9 cellular contexts compared by ENCODE assay signal in the genomic region with DNA sequence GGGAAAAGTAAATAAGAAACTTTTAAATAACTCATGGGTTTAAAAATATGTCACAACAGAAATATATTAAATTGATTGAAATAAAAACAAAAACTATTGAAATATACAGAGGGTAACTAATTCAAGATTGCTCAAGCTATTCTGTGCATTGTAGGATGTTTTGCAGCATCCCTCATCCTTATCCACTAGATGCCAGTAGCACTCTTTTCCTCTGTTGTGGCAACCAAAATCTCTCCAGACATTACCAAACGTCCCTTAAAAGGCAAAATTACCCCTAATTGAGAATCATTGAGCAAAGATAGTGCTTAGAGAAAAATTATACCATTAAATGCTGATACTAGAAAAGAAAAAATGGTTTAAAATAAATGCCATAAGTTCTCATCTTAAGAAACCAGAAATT.
A peak's percentile ranks its signal among the peaks of the same experiment; 100 is the strongest.
DNase-seq lines count a peak whose midpoint lies in the region; ATAC-seq, FAIRE-seq and TF ChIP-seq lines count a peak whose summit lies in the region.
"Had no signal": no experiment of that assay in that cellular context is flagged by ENCODE, and none has a peak within 500 bp of the region (broad histone marks: within the 10 kb centered on the region; RNA-seq: fewer than 3 reads in every experiment).

No MANE protein-coding gene starts in this region.

- no peaks in the 10 kb centered on the region for H3K4me1 ChIP-seq in HCT116 (ENCODE audit: control insufficient read depth in 1 of 2, insufficient read depth in 2 of 2, low read length in 2 of 2)

- peaks cover 0 to 5% of the 10 kb centered on the region in 2 experiments; a peak in 2 of 4 replicates for H3K9me3 ChIP-seq in HCT116 (ENCODE audit: control insufficient read depth in 1 of 2, insufficient read depth in 1 of 2, low read depth in 1 of 2, low read length in 2 of 2)

- H3K9me2 ChIP-seq in HCT116 (ENCODE audit: insufficient read depth) = no peaks in the 10 kb centered on the region; the same call in 1 of the 2 replicates

- no peak for ATAC-seq in HCT116

- no peaks in the 10 kb centered on the region for H3K79me2 ChIP-seq in HCT116 (ENCODE audit: insufficient read depth, low read length)

- H3K36me3 ChIP-seq in HCT116 (ENCODE audit: control insufficient read depth in 1 of 2, insufficient read depth in 2 of 2, low read length in 2 of 2) = no peaks in the 10 kb centered on the region

- H3K4me2 ChIP-seq in HCT116 (ENCODE audit: low read length) = no peak overlapping the region

- TF ChIP-seq CTCF in HCT116 (IDR thresholded peaks at IDR 0.05 in 2 of 3, conservative IDR thresholded peaks at IDR 0.05 in 1 of 3; ENCODE audit: borderline replicate concordance in 1 of 3, insufficient read depth in 1 of 3, low read depth in 2 of 3, low read length in 2 of 3) (peak in 2 of 3 experiments; percentile 24 to 36; a peak in 2 of 6 replicates), fibroblast of villous mesenchyme (IDR thresholded peaks at IDR 0.05; ENCODE audit: insufficient read depth, low read depth, low read length) (peak; percentile 31)

- RAD21 ChIA-PET in HCT116 (lab: Charles Lee; ENCODE audit: low non-redundant PET in 1 of 2, low total read pairs in 2 of 2, uncharacterized antibody in 2 of 2, unreplicated experiment in 2 of 2) = no interaction called here

- FAIRE-seq in A204.1 (lab: Jason Lieb, UNC) = peak; percentile 57

- intact Hi-C loops in HCT116 (cut with micrococcal nuclease) = no loop called here

- no peak overlapping the region for H3K9ac ChIP-seq in HCT116 (ENCODE audit: low read length)

- no peaks in the 10 kb centered on the region for H3K27me3 ChIP-seq in HCT116 (ENCODE audit: insufficient read depth, low read length)

- no peaks in the 10 kb centered on the region for H4K20me1 ChIP-seq in HCT116 (ENCODE audit: insufficient read depth)

- no peak overlapping the region for H3K27ac ChIP-seq in HCT116 (ENCODE audit: low read depth, low read length)

- DNase-seq in HCT116 (ENCODE audit: low read depth, low spot score) (no peak), SK-N-DZ (ENCODE audit: low spot score) (peak; percentile 3), fibroblast of villous mesenchyme (ENCODE audit: low read depth) (peak; percentile 13), NCI-H1930 (lab: John Stamatoyannopoulos, UW) (no peak), DMS153 (lab: John Stamatoyannopoulos, UW) (no peak), NCI-H226 (no peak)
- DNase-seq in activated CD4-positive, alpha-beta T cell treated with anti-CD3 and anti-CD28 coated beads for 4 hours = no peak
- DNase-seq: activated CD4-positive, alpha-beta memory T cell treated with anti-CD3 and anti-CD28 coated beads, Interleukin-2, amount 10 ng/mL, durations not matched to agents 7 days and 5 days had no signal

- H2AFZ ChIP-seq in HCT116 (ENCODE audit: low read depth, low read length, poor library complexity, severe bottlenecking) = no peak overlapping the region

- no TSS peak for BruUV-seq in HCT116 (replicated peaks; lab: Mats Ljungman, UMichigan)

- peak; percentile 35 for TF ChIP-seq RAD21 in HCT116 (IDR thresholded peaks at IDR 0.05; ENCODE audit: low read depth)

- H3K4me3 ChIP-seq in HCT116 (replicated peaks in 1 of 2; ENCODE audit: low read depth in 1 of 2, low read length in 2 of 2) (no peak overlapping the region), fibroblast of villous mesenchyme (ENCODE audit: low read depth, low read length) (no peak overlapping the region)

- CTCF ChIA-PET in HCT116 (lab: Charles Lee) = no interaction called here

- POLR2A ChIA-PET in HCT116 (lab: Charles Lee) = no interaction called here

- TF ChIP-seq POLR2A in HCT116 (IDR thresholded peaks at IDR 0.05; ENCODE audit: borderline replicate concordance, extremely low read depth, insufficient read depth, insufficient read length) = no peak

TF ChIP-seq in HCT116, 20 proteins besides CTCF, POLR2A, EP300 and RAD21:
- no peak for TF ChIP-seq EZH2 (IDR thresholded peaks at IDR 0.05)
- no peak for TF ChIP-seq POLR2AphosphoS5 (IDR thresholded peaks at IDR 0.05; ENCODE audit: low read depth, low read length)
- TF ChIP-seq ELF1 (IDR thresholded peaks at IDR 0.05; ENCODE audit: borderline replicate concordance, low read depth) = no peak
- no peak for TF ChIP-seq CBX3 (IDR thresholded peaks at IDR 0.05; ENCODE audit: low read depth)
- no peak for TF ChIP-seq JUND (IDR thresholded peaks at IDR 0.05)
- no peak for TF ChIP-seq REST (IDR thresholded peaks at IDR 0.05; ENCODE audit: low read depth)
- TF ChIP-seq MAX (IDR thresholded peaks at IDR 0.05) = no peak
- TF ChIP-seq ZBTB33 (IDR thresholded peaks at IDR 0.05; ENCODE audit: extremely low read depth, insufficient replicate concordance, low read length) = no peak
- no peak for TF ChIP-seq EGR1 (IDR thresholded peaks at IDR 0.05; ENCODE audit: low read depth)
- no peak for TF ChIP-seq TCF7L2 (IDR thresholded peaks at IDR 0.05; ENCODE audit: borderline replicate concordance, extremely low read depth, insufficient read depth, insufficient read length)
- no peak for TF ChIP-seq FOSL1 (IDR thresholded peaks at IDR 0.05; ENCODE audit: low read depth)
- TF ChIP-seq ZFX (IDR thresholded peaks at IDR 0.05) = no peak
- TF ChIP-seq ZNF274 (IDR thresholded peaks at IDR 0.05; ENCODE audit: low read depth, low read length) = no peak
TF ChIP-seq in HCT116: peak in this region for 0.

Comparison
In these comparisons a context has a peak if more than half of its experiments do, and no peak if none do; other contexts are left out.
1. DNase-seq: peak in SK-N-DZ (single experiment) and fibroblast of villous mesenchyme (single experiment); none in HCT116 (single experiment), activated CD4-positive, alpha-beta T cell treated with anti-CD3 and anti-CD28 coated beads for 4 hours (0 of 2), NCI-H1930 (0 of 2), DMS153 (single experiment) and NCI-H226 (single experiment).